Comparison of ENCODE assay signal across 8 cellular contexts in the genomic region with DNA sequence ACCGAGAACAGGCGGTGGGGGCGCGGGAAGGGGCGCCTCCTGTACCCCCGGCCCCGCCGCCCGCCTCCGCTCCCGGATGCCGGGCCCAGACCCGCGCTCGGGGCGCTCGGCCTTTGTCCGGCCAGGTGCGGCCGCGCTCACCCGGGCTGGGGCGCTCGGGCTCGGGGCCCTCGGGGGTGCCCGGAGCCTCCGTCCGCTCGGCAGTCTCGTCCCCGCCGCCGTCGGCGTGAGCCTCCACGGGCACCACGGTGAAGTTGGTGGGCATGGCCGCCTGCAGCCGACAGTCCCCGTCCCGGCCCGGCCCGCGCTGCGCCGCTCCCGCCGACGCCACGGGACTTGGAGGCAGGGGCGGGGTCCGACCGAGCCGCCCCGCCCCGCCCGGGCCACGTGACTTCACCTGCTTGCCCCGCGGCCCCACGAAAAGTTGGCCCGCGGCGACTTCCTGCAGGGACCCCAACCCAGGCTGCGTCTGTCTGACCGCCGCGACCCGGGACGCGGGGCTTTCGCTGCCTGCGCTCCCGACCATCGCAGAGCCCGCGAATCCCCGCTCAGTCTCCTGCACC. TPM values are rescaled to one million over a fixed set of nuclear protein-coding genes. Genes with fewer than 3 reads are reported as not detected.
DNase-seq lines count a peak whose midpoint lies in the region; ATAC-seq, FAIRE-seq and TF ChIP-seq lines count a peak whose summit lies in the region.

A gene (minus strand): TSS at position 337 of the 563 bp plus-strand sequence. CDS start 72 bp downstream, at position 265.

- peak within 1 kb of the TSS; percentile 91 for H3K4me2 ChIP-seq in HepG2 (ENCODE audit: low read depth, low read length)

- in situ Hi-C loops in HepG2 (cut with HindIII; ENCODE audit: extremely low pct_ligation_motif_present, low pct_unique_long_range_greater_than_20kb), result no loop called here

- POLR2A ChIA-PET in WTC11 (lab: Charles Lee) (no interaction called here), HepG2 (lab: Yijun Ruan, JAX) (no interaction called here)

- intact Hi-C loops in HepG2 (cut with micrococcal nuclease; ENCODE audit: unreplicated experiment), result no loop called here

- TF ChIP-seq CTCF in C4-2B (conservative IDR thresholded peaks at IDR 0.05) (no peak), LNCaP clone FGC (IDR thresholded peaks at IDR 0.05; ENCODE audit: control insufficient read depth, extremely low read depth, insufficient read depth) (no peak), WTC11 (IDR thresholded peaks at IDR 0.05) (no peak), choroid plexus epithelial cell (conservative IDR thresholded peaks at IDR 0.05; ENCODE audit: low read depth, low read length) (no peak), HepG2 (CRISPR knock-in tag; IDR thresholded peaks at IDR 0.05) (no peak)

- no peak for FAIRE-seq in HepG2 (lab: Jason Lieb, UNC)

- H3K27ac ChIP-seq in C4-2B (peak within 1 kb of the TSS; percentile 91), HepG2 (ENCODE audit: extremely low read length, insufficient read depth, low read length) (peak within 1 kb of the TSS; percentile 46)

- ATAC-seq in GM19467 (IDR thresholded peaks at IDR 0.05; ENCODE audit: unreplicated experiment) (peak; percentile 44), WTC11 (peak; percentile 56), HepG2 (peak; percentile 31)

- TF ChIP-seq EP300 in HepG2 (IDR thresholded peaks at IDR 0.05; ENCODE audit: low read depth in 2 of 2, low read length in 2 of 2) (no peak), HepG2 (CRISPR knock-in tag; IDR thresholded peaks at IDR 0.05; ENCODE audit: borderline replicate concordance) (no peak)

- H3K4me1 Mint-ChIP-seq in WTC11, result peaks cover 28% of the 10 kb centered on the region

- H3K4me1 ChIP-seq in HepG2 (ENCODE audit: insufficient read depth, low read length), result peaks cover 52% of the 10 kb centered on the region

- H2AFZ ChIP-seq in HepG2 (ENCODE audit: low read length), result no peak within 1 kb of the TSS

- H3K9me3 Mint-ChIP-seq in WTC11, result no peaks in the 10 kb centered on the region

- peaks cover 14 to 44% of the 10 kb centered on the region in 2 experiments for H3K27me3 ChIP-seq in HepG2 (ENCODE audit: control insufficient read depth in 1 of 2, insufficient read depth in 2 of 2, low read length in 2 of 2)

- H3K4me3 ChIP-seq in LNCaP clone FGC (ENCODE audit: low read depth, low read length) (peak within 1 kb of the TSS; percentile 88), choroid plexus epithelial cell (ENCODE audit: low read depth, low read length) (peak within 1 kb of the TSS; percentile 63), HepG2 (replicated peaks in 1 of 3; ENCODE audit: insufficient read depth in 1 of 3, low read depth in 2 of 3, low read length in 3 of 3) (peak within 1 kb of the TSS; percentile 74 to 89 (median 79))

- peak in 1 of 2 experiments; percentile 50; a peak in 2 of 4 replicates for TF ChIP-seq POLR2A in HepG2 (IDR thresholded peaks at IDR 0.05; ENCODE audit: insufficient read depth in 1 of 2, low read depth in 2 of 2, low read length in 2 of 2)

- no TSS peak for BruUV-seq in HepG2 (replicated peaks; lab: Mats Ljungman, UMichigan)

- peak; percentile 29; the same call in 1 of the 2 replicates for TF ChIP-seq RAD21 in HepG2 (CRISPR knock-in tag; IDR thresholded peaks at IDR 0.05)

- peak within 1 kb of the TSS; percentile 78 for H3K9ac ChIP-seq in HepG2 (ENCODE audit: insufficient read depth, low read depth, low read length)

- peaks cover 22% of the 10 kb centered on the region for H3K79me2 ChIP-seq in HepG2 (ENCODE audit: insufficient read depth, low read length)

- peak within 1 kb of the TSS; percentile 70 for H3K4me3 Mint-ChIP-seq in WTC11

- CTCF ChIA-PET in WTC11 (lab: Charles Lee) (no interaction called here), HepG2 (lab: Yijun Ruan, JAX; ENCODE audit: low intra/inter-chr PET ratio, low total read pairs) (no interaction called here)

- no peaks in the 10 kb centered on the region for H3K36me3 ChIP-seq in HepG2 (replicated peaks in 1 of 2; ENCODE audit: control insufficient read depth in 1 of 2, insufficient read depth in 2 of 2, low read length in 2 of 2)

- H3K9me3 ChIP-seq in HepG2 (ENCODE audit: low read length), result no peaks in the 10 kb centered on the region

- WGBS in HepG2 (ENCODE audit: low lambda C conversion rate), result 0% methylated on average over 3 of the region's 79 CpGs

- H3K27ac Mint-ChIP-seq in WTC11, result no peak within 1 kb of the TSS

- no peaks in the 10 kb centered on the region for H3K27me3 Mint-ChIP-seq in WTC11 (ENCODE audit: low read depth)

- DNase-seq in LNCaP clone FGC (ENCODE audit: low read depth), result no peak
- DNase-seq in WTC11 (ENCODE audit: low spot score), result peak; percentile 56
- DNase-seq in choroid plexus epithelial cell (ENCODE audit: low read depth), result no peak
- DNase-seq in HepG2 (ENCODE audit: low spot score), result no peak
- peak; percentile 60 for DNase-seq in stimulated activated CD4-positive, alpha-beta T cell treated with anti-CD3 and anti-CD28 coated beads, Interleukin-4, amount 100 ng/mL, for 24 hours
- no peak for DNase-seq in epidermal melanocyte (ENCODE audit: insufficient read length, low spot score)

- no peaks in the 10 kb centered on the region for H3K36me3 Mint-ChIP-seq in WTC11

- no peaks in the 10 kb centered on the region for H4K20me1 ChIP-seq in HepG2 (ENCODE audit: insufficient read depth, low read length)

TF ChIP-seq in WTC11, 78 proteins besides CTCF, POLR2A, EP300 and RAD21 (continues in another document):
- TF ChIP-seq TEAD1 (CRISPR knock-in tag; IDR thresholded peaks at IDR 0.05) (0 out of 2 replicates have a peak, but pooled peaks have one; percentile 27), SP1 (CRISPR knock-in tag; conservative IDR thresholded peaks at IDR 0.05) (0 out of 2 replicates have a peak, but pooled peaks have one; percentile 35)
- TF ChIP-seq, protein P1, sequence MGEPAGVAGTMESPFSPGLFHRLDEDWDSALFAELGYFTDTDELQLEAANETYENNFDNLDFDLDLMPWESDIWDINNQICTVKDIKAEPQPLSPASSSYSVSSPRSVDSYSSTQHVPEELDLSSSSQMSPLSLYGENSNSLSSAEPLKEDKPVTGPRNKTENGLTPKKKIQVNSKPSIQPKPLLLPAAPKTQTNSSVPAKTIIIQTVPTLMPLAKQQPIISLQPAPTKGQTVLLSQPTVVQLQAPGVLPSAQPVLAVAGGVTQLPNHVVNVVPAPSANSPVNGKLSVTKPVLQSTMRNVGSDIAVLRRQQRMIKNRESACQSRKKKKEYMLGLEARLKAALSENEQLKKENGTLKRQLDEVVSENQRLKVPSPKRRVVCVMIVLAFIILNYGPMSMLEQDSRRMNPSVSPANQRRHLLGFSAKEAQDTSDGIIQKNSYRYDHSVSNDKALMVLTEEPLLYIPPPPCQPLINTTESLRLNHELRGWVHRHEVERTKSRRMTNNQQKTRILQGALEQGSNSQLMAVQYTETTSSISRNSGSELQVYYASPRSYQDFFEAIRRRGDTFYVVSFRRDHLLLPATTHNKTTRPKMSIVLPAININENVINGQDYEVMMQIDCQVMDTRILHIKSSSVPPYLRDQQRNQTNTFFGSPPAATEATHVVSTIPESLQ (CRISPR knock-in tag; IDR thresholded peaks at IDR 0.05), result no peak

TF ChIP-seq in HepG2, 621 proteins besides CTCF, POLR2A, EP300 and RAD21 (continues in another document):
- TF ChIP-seq CCDC6 (CRISPR knock-in tag; IDR thresholded peaks at IDR 0.05) (peak; percentile 64; the same call in 1 of the 2 replicates), KLF12 (CRISPR knock-in tag; IDR thresholded peaks at IDR 0.05; ENCODE audit: borderline replicate concordance) (0 out of 2 replicates have a peak, but pooled peaks have one; percentile 72), TAF15 (IDR thresholded peaks at IDR 0.05; ENCODE audit: low read depth, low read length, poor library complexity, severe bottlenecking) (peak; percentile 20)
- TF ChIP-seq, protein P2, sequence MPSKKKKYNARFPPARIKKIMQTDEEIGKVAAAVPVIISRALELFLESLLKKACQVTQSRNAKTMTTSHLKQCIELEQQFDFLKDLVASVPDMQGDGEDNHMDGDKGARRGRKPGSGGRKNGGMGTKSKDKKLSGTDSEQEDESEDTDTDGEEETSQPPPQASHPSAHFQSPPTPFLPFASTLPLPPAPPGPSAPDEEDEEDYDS (CRISPR knock-in tag; IDR thresholded peaks at IDR 0.05), result peak; percentile 68; the same call in 1 of the 2 replicates

RNA-seq across cellular contexts. Expression of the gene that starts here (rescaled TPM):
- total RNA-seq in WTC11 (2021) (28.1 to 29.9 TPM (median 29.9 TPM) in 3 replicates), HepG2 (2016; rRNA removed; fragmentation: Illumina TruSeq; extraction: Trizol) (7.4 and 14.0 TPM in 2 replicates)
- total RNA-seq in HepG2 (2016; cell fraction: cytosol; rRNA removed; fragmentation: Illumina TruSeq; extraction: Trizol; ENCODE audit: low read depth), result 9.5 and 12.5 TPM in 2 replicates
- total RNA-seq in HepG2 (2016; cell fraction: insoluble cytoplasmic fraction; rRNA removed; fragmentation: Illumina TruSeq; extraction: Trizol), result 5.2 and 15.7 TPM in 2 replicates
- total RNA-seq in HepG2 (2016; cell fraction: membrane; rRNA removed; fragmentation: Illumina TruSeq; extraction: Trizol), result 6.9 and 7.7 TPM in 2 replicates
- total RNA-seq in HepG2 (2016; cell fraction: nucleus; rRNA removed; fragmentation: Illumina TruSeq; extraction: Trizol), result 21.8 and 25.8 TPM in 2 replicates
- polyA plus RNA-seq in HepG2 (2011; rRNA removed), result 18.5 and 25.6 TPM in 2 replicates
- 11.8 and 15.1 TPM in 2 replicates for polyA plus RNA-seq in HepG2 (2011; cell fraction: cytosol; rRNA removed)
- polyA plus RNA-seq in HepG2 (2011; cell fraction: nucleus; rRNA removed), result 164 and 213 TPM in 2 replicates
- 28.2 and 30.9 TPM in 2 replicates for polyA plus RNA-seq in HepG2 (2012)
- polyA plus RNA-seq in HepG2 (2016; cell fraction: cytosol; fragmentation: Illumina TruSeq; extraction: Trizol; ENCODE audit: low read depth), result 1.4 and 1.6 TPM in 2 replicates
- polyA plus RNA-seq in HepG2 (2016; cell fraction: insoluble cytoplasmic fraction; fragmentation: Illumina TruSeq; extraction: Trizol; ENCODE audit: low read depth), result 6.3 and 7.6 TPM in 2 replicates
- 3.2 and 3.7 TPM in 2 replicates for polyA plus RNA-seq in HepG2 (2016; cell fraction: membrane; fragmentation: Illumina TruSeq; extraction: Trizol; ENCODE audit: low read depth)
- polyA plus RNA-seq in HepG2 (2016; cell fraction: nucleus; fragmentation: Illumina TruSeq; extraction: Trizol; ENCODE audit: insufficient read depth, low read depth), result 88.5 and 93.5 TPM in 2 replicates
- 6.3 and 47.1 TPM in 2 replicates for polyA minus RNA-seq in HepG2 (2011; rRNA and poly(A)+ RNA removed; ENCODE audit: low replicate concordance)
- polyA minus RNA-seq in HepG2 (2011; cell fraction: cytosol; rRNA and poly(A)+ RNA removed), result 14.7 and 16.2 TPM in 2 replicates
- 40.3 and 44.4 TPM in 2 replicates for polyA minus RNA-seq in HepG2 (2011; cell fraction: nucleus; rRNA and poly(A)+ RNA removed)

Comparison
In these comparisons a context has a peak if more than half of its experiments do, and no peak if none do; other contexts are left out.
1. DNase-seq: peak in WTC11 (single experiment) and stimulated activated CD4-positive, alpha-beta T cell treated with anti-CD3 and anti-CD28 coated beads, Interleukin-4, amount 100 ng/mL, for 24 hours (single experiment); none in LNCaP clone FGC (single experiment), choroid plexus epithelial cell (single experiment), HepG2 (single experiment) and epidermal melanocyte (single experiment).
2. Peak in every context shown above with its lines, with median percentiles within 50 percentile points of each other: ATAC-seq and H3K4me3 ChIP-seq.